ENCODE assay signal across 8 cellular contexts in genomic region chr15:73991726-73992593, GRCh38. TPM values are rescaled to one million over a fixed set of nuclear protein-coding genes. Genes with fewer than 3 reads are reported as not detected.
DNase-seq lines count a peak whose midpoint lies in the region; ATAC-seq and TF ChIP-seq lines count a peak whose summit lies in the region.

Gene STOML1, minus strand, starts transcription at chr15:73992295. Its CDS starts 72 bp downstream, at chr15:73992223.

- peak; percentile 59 for ATAC-seq in GM18868 (IDR thresholded peaks at IDR 0.05; ENCODE audit: unreplicated experiment)
- peak; percentile 56 for ATAC-seq in HG03103 (IDR thresholded peaks at IDR 0.05; ENCODE audit: low read depth, unreplicated experiment)
- peak; percentile 68 for ATAC-seq in WTC11

- no peaks in the 10 kb centered on the region for H3K9me3 Mint-ChIP-seq in WTC11
- H3K9me3 Mint-ChIP-seq in immature natural killer cell: no peaks in the 10 kb centered on the region

- no peaks in the 10 kb centered on the region for H3K27me3 ChIP-seq in AG04450 (ENCODE audit: control insufficient read depth, insufficient read depth, low read length)

- no peaks in the 10 kb centered on the region for H3K36me3 Mint-ChIP-seq in WTC11
- H3K36me3 Mint-ChIP-seq in immature natural killer cell: peaks cover 0 to 5% (median 0%) of the 10 kb centered on the region in 3 donors

- peak within 1 kb of the TSS; percentile 70 for H3K4me3 ChIP-seq in AG04450 (ENCODE audit: low read depth, low read length)
- peak within 1 kb of the TSS; percentile 56 to 66 for H3K4me3 ChIP-seq in cardiac fibroblast (replicated peaks in 1 of 2; ENCODE audit: low read depth in 2 of 2, low read length in 2 of 2)

- no peak within 1 kb of the TSS for H3K27ac ChIP-seq in AG04450 (ENCODE audit: low read depth, low read length)

- DNase-seq in AG04450 (ENCODE audit: low read depth, low spot score): peak; percentile 72
- peak; percentile 95 for DNase-seq in NCI-H2227 (lab: John Stamatoyannopoulos, UW; ENCODE audit: unreplicated experiment)
- peak; percentile 97 for DNase-seq in WTC11 (ENCODE audit: low spot score)
- peak; percentile 93 to 97 for DNase-seq in cardiac fibroblast (ENCODE audit: low read depth in 2 of 2)
- DNase-seq in immature natural killer cell: peak; percentile 91 to 94 (median 93)
- DNase-seq in smooth muscle cell of the brain vasculature (ENCODE audit: low read depth, low spot score): peak; percentile 80

- H3K9me3 ChIP-seq in AG04450 (ENCODE audit: control insufficient read depth, insufficient read depth, low read length): no peaks in the 10 kb centered on the region; the same call in 1 of the 2 replicates

- CTCF ChIA-PET in AG04450 (lab: Charles Lee) (interaction anchor here (0.5 to 6.5 kb wide), 22 partner anchors 9 to 822 kb away, joined by 3 to 32 read pairs (median 4); no protein-coding TSS in a partner anchor), WTC11 (lab: Charles Lee) (interaction anchor here (0.6 to 8.2 kb wide), 14 partner anchors 9 to 320 kb away, joined by 3 to 89 read pairs (median 4); no protein-coding TSS in a partner anchor)

- TF ChIP-seq CTCF in AG04450 (IDR thresholded peaks at IDR 0.05; ENCODE audit: low read depth, low read length): peak; percentile 78
- TF ChIP-seq CTCF in WTC11 (IDR thresholded peaks at IDR 0.05): peak; percentile 81
- TF ChIP-seq CTCF in cardiac fibroblast (IDR thresholded peaks at IDR 0.05; ENCODE audit: low read depth, low read length): peak; percentile 71

- H3K27me3 Mint-ChIP-seq in WTC11 (ENCODE audit: low read depth) (peaks cover 13% of the 10 kb centered on the region), immature natural killer cell (ENCODE audit: low read depth in 3 of 3) (peaks cover 2 to 4% (median 2%) of the 10 kb centered on the region in 3 donors)

- POLR2A ChIA-PET in AG04450 (lab: Yijun Ruan, JAX): interaction anchor here (0.6 kb wide), 1 partner anchor 1616 kb away, joined by 3 read pairs; the partner anchor contains the start of gene HEXA
- POLR2A ChIA-PET in WTC11 (lab: Charles Lee): no interaction called here

- H3K4me1 Mint-ChIP-seq in WTC11 (peaks cover 30% of the 10 kb centered on the region), immature natural killer cell (peaks cover 42 to 51% of the 10 kb centered on the region in 2 donors)

- peak within 1 kb of the TSS; percentile 74 for H3K4me3 Mint-ChIP-seq in WTC11
- H3K4me3 Mint-ChIP-seq in immature natural killer cell: peak within 1 kb of the TSS; percentile 80 to 97 (median 82)

- H3K27ac Mint-ChIP-seq in WTC11: no peak within 1 kb of the TSS
- peak within 1 kb of the TSS in 5 of 6 donors; percentile 34 to 76 (median 50) for H3K27ac Mint-ChIP-seq in immature natural killer cell

TF ChIP-seq in WTC11, 78 proteins besides CTCF, POLR2A, EP300 and RAD21 (continues in another document):
- TF ChIP-seq GRHL2 (CRISPR knock-in tag; IDR thresholded peaks at IDR 0.05; ENCODE audit: insufficient replicate concordance, severe bottlenecking): no peak
- TF ChIP-seq CREM (CRISPR knock-in tag; IDR thresholded peaks at IDR 0.05): peak; percentile 70; the same call in 1 of the 2 replicates
- no peak for TF ChIP-seq IRF1 (CRISPR knock-in tag; IDR thresholded peaks at IDR 0.05)
- TF ChIP-seq TP53 (CRISPR knock-in tag; IDR thresholded peaks at IDR 0.05): no peak
- TF ChIP-seq, protein P1, sequence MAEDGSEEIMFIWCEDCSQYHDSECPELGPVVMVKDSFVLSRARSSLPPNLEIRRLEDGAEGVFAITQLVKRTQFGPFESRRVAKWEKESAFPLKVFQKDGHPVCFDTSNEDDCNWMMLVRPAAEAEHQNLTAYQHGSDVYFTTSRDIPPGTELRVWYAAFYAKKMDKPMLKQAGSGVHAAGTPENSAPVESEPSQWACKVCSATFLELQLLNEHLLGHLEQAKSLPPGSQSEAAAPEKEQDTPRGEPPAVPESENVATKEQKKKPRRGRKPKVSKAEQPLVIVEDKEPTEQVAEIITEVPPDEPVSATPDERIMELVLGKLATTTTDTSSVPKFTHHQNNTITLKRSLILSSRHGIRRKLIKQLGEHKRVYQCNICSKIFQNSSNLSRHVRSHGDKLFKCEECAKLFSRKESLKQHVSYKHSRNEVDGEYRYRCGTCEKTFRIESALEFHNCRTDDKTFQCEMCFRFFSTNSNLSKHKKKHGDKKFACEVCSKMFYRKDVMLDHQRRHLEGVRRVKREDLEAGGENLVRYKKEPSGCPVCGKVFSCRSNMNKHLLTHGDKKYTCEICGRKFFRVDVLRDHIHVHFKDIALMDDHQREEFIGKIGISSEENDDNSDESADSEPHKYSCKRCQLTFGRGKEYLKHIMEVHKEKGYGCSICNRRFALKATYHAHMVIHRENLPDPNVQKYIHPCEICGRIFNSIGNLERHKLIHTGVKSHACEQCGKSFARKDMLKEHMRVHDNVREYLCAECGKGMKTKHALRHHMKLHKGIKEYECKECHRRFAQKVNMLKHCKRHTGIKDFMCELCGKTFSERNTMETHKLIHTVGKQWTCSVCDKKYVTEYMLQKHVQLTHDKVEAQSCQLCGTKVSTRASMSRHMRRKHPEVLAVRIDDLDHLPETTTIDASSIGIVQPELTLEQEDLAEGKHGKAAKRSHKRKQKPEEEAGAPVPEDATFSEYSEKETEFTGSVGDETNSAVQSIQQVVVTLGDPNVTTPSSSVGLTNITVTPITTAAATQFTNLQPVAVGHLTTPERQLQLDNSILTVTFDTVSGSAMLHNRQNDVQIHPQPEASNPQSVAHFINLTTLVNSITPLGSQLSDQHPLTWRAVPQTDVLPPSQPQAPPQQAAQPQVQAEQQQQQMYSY (CRISPR knock-in tag; IDR thresholded peaks at IDR 0.05): no peak
- no peak for TF ChIP-seq NR1H2 (CRISPR knock-in tag; IDR thresholded peaks at IDR 0.05)
- TF ChIP-seq GABPB1 (CRISPR knock-in tag; IDR thresholded peaks at IDR 0.05): no peak
- TF ChIP-seq ZNF263 (CRISPR knock-in tag; IDR thresholded peaks at IDR 0.05; ENCODE audit: low read depth): no peak
- no peak for TF ChIP-seq ZBTB21 (CRISPR knock-in tag; IDR thresholded peaks at IDR 0.05; ENCODE audit: borderline replicate concordance)
- TF ChIP-seq, protein P2, sequence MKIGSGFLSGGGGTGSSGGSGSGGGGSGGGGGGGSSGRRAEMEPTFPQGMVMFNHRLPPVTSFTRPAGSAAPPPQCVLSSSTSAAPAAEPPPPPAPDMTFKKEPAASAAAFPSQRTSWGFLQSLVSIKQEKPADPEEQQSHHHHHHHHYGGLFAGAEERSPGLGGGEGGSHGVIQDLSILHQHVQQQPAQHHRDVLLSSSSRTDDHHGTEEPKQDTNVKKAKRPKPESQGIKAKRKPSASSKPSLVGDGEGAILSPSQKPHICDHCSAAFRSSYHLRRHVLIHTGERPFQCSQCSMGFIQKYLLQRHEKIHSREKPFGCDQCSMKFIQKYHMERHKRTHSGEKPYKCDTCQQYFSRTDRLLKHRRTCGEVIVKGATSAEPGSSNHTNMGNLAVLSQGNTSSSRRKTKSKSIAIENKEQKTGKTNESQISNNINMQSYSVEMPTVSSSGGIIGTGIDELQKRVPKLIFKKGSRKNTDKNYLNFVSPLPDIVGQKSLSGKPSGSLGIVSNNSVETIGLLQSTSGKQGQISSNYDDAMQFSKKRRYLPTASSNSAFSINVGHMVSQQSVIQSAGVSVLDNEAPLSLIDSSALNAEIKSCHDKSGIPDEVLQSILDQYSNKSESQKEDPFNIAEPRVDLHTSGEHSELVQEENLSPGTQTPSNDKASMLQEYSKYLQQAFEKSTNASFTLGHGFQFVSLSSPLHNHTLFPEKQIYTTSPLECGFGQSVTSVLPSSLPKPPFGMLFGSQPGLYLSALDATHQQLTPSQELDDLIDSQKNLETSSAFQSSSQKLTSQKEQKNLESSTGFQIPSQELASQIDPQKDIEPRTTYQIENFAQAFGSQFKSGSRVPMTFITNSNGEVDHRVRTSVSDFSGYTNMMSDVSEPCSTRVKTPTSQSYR (CRISPR knock-in tag; IDR thresholded peaks at IDR 0.05): no peak
- no peak for TF ChIP-seq GTF2I (CRISPR knock-in tag; conservative IDR thresholded peaks at IDR 0.05)
- no peak for TF ChIP-seq ZBTB43 (CRISPR knock-in tag; IDR thresholded peaks at IDR 0.05)
- no peak for TF ChIP-seq NR3C1 (CRISPR knock-in tag; conservative IDR thresholded peaks at IDR 0.05; ENCODE audit: low read depth)
- TF ChIP-seq OVOL2 (CRISPR knock-in tag; IDR thresholded peaks at IDR 0.05; ENCODE audit: borderline replicate concordance): no peak
- no peak for TF ChIP-seq E2F1 (CRISPR knock-in tag; IDR thresholded peaks at IDR 0.05)
- no peak for TF ChIP-seq HMGA2 (CRISPR knock-in tag; IDR thresholded peaks at IDR 0.05)
- no peak for TF ChIP-seq NFATC4 (CRISPR knock-in tag; IDR thresholded peaks at IDR 0.05)

RNA-seq across cellular contexts. Expression of gene STOML1, which starts in this region (rescaled TPM):
- 7.3 and 10.0 TPM in 2 replicates for polyA plus RNA-seq in AG04450 (2011; rRNA removed)
- 5.0 and 6.3 TPM in 2 replicates for polyA minus RNA-seq in AG04450 (2011; rRNA and poly(A)+ RNA removed)
- total RNA-seq in WTC11 (2021): 5.0 to 5.5 TPM (median 5.4 TPM) in 3 replicates
- polyA plus RNA-seq in immature natural killer cell: 10 to 100 TPM; 12.7 to 17.4 (median 13.2) TPM
